In the genomic region with DNA sequence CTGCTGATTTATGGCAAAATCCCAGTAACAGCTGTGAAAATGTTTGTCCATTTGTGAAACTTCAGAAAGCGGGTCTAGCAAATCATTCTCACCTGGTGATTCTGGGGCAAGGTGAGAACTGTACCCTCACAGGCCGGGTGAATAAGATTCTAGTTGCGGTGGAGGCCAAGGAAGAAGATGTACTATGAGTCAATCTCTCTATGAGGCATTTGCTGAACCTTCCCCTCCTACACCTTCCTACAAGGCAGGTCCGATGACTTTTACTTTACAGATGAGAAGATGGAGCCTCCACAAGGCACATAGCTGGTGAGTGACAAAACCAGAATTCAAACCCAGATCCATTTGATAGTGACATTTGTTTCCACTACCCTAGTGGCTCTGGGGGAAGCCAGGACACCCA, we compare ENCODE assay signal across 16 cellular contexts.
DNase-seq lines count a peak whose midpoint lies in the region; ATAC-seq and TF ChIP-seq lines count a peak whose summit lies in the region.
"Had no signal": no experiment of that assay in that cellular context is flagged by ENCODE, and none has a peak within 500 bp of the region (broad histone marks: within the 10 kb centered on the region; RNA-seq: fewer than 3 reads in every experiment).

No MANE protein-coding gene starts in this region.

- peaks cover 55% of the 10 kb centered on the region for H3K36me3 Mint-ChIP-seq in activated B cell treated with CpG ODN at 0.5 μM for 24 hours (ENCODE audit: low read depth)
- peaks cover 12% of the 10 kb centered on the region for H3K36me3 Mint-ChIP-seq in stimulated activated effector memory CD8-positive, alpha-beta T cell treated with anti-CD3 and anti-CD28 coated beads, Interleukin-12 subunit alpha, Interleukin-12 subunit beta, amount 100 ng/mL, for 72 hours
- H3K36me3 Mint-ChIP-seq in type B pancreatic cell: peaks cover 25% of the 10 kb centered on the region

- CTCF ChIA-PET in activated B cell treated with CpG ODN at 0.5 μM for 24 hours (lab: Charles Lee): interaction anchor here (0.7 to 5.8 kb wide), 24 partner anchors 11 to 478 kb away, joined by 3 to 91 read pairs (median 4); a partner anchor contains a TSS

- H3K4me1 Mint-ChIP-seq in activated B cell treated with CpG ODN at 0.5 μM for 24 hours (peaks cover 9% of the 10 kb centered on the region), type B pancreatic cell (ENCODE audit: unreplicated experiment) (peaks cover 3% of the 10 kb centered on the region)
- peaks cover 19% of the 10 kb centered on the region for H3K4me1 Mint-ChIP-seq in stimulated activated effector memory CD8-positive, alpha-beta T cell treated with anti-CD3 and anti-CD28 coated beads, Interleukin-12 subunit alpha, Interleukin-12 subunit beta, amount 100 ng/mL, for 72 hours
- H3K4me1 Mint-ChIP-seq: neural crest cell had no signal

- H3K4me3 Mint-ChIP-seq in activated B cell treated with CpG ODN at 0.5 μM for 24 hours (no peak overlapping the region), type B pancreatic cell (no peak overlapping the region)
- no peak overlapping the region for H3K4me3 Mint-ChIP-seq in stimulated activated effector memory CD8-positive, alpha-beta T cell treated with anti-CD3 and anti-CD28 coated beads, Interleukin-12 subunit alpha, Interleukin-12 subunit beta, amount 100 ng/mL, for 72 hours
- H3K4me3 Mint-ChIP-seq: CD4-positive, CD25-positive, alpha-beta regulatory T cell; neural crest cell had no signal

- no peak for ATAC-seq in activated B cell treated with CpG ODN at 0.5 μM for 24 hours (ENCODE audit: low read depth)
- peak; percentile 41 for ATAC-seq in esophagus mucosa
- ATAC-seq in stimulated activated effector memory CD8-positive, alpha-beta T cell treated with anti-CD3 and anti-CD28 coated beads, Interleukin-12 subunit alpha, Interleukin-12 subunit beta, amount 100 ng/mL, for 72 hours: peak; percentile 94
- no peak for ATAC-seq in HG02571 (IDR thresholded peaks at IDR 0.05; ENCODE audit: unreplicated experiment)

- H3K27me3 Mint-ChIP-seq in activated B cell treated with CpG ODN at 0.5 μM for 24 hours (no peaks in the 10 kb centered on the region), type B pancreatic cell (no peaks in the 10 kb centered on the region)
- H3K27me3 Mint-ChIP-seq: CD4-positive, CD25-positive, alpha-beta regulatory T cell had no signal

- no peak for TF ChIP-seq CTCF in activated B cell treated with CpG ODN at 0.5 μM for 24 hours (IDR thresholded peaks at IDR 0.05)
- no peak for TF ChIP-seq CTCF in type B pancreatic cell (conservative IDR thresholded peaks at IDR 0.05)

- POLR2A ChIA-PET in activated B cell treated with CpG ODN at 0.5 μM for 24 hours (lab: Charles Lee): interaction anchor here (1.0 to 1.4 kb wide), 5 partner anchors 72 to 299 kb away, joined by 3 to 10 read pairs (median 4); a partner anchor contains a TSS

- DNase-seq in activated T-cell treated with anti-CD3 and anti-CD28 coated beads for 48 hours (ENCODE audit: low read depth) (peak; percentile 12), activated B cell treated with CpG ODN at 0.5 μM for 24 hours (no peak), type B pancreatic cell (ENCODE audit: extremely low spot score, unreplicated experiment) (no peak), NOMO-1 treated with dmso at 0.1 percent for 144 hours (lab: John Stamatoyannopoulos, UW; ENCODE audit: unreplicated experiment) (no peak)
- no peak for DNase-seq in activated T-cell treated with anti-CD3 and anti-CD28 coated beads, Interleukin-2, amount 50 U/mL, for 1 hour
- no peak for DNase-seq in stimulated activated effector memory CD8-positive, alpha-beta T cell treated with anti-CD3 and anti-CD28 coated beads, Interleukin-12 subunit alpha, Interleukin-12 subunit beta, amount 100 ng/mL, for 72 hours (ENCODE audit: low spot score in 2 of 2)
- DNase-seq: activated CD8-positive, alpha-beta memory T cell treated with anti-CD3 and anti-CD28 coated beads, Interleukin-2, amount 50 U/mL, for 4 hours; cortex of kidney; HCEC 1CT; left ventricle myocardium superior; NCI-H2029; tibial artery had no signal

- H3K27ac Mint-ChIP-seq in activated B cell treated with CpG ODN at 0.5 μM for 24 hours: peak overlapping the region; percentile 31
- peak overlapping the region; percentile 48 for H3K27ac Mint-ChIP-seq in stimulated activated effector memory CD8-positive, alpha-beta T cell treated with anti-CD3 and anti-CD28 coated beads, Interleukin-12 subunit alpha, Interleukin-12 subunit beta, amount 100 ng/mL, for 72 hours
- H3K27ac Mint-ChIP-seq in type B pancreatic cell: no peak overlapping the region

- peaks cover 2% of the 10 kb centered on the region for H3K9me3 Mint-ChIP-seq in activated B cell treated with CpG ODN at 0.5 μM for 24 hours
- H3K9me3 Mint-ChIP-seq in stimulated activated effector memory CD8-positive, alpha-beta T cell treated with anti-CD3 and anti-CD28 coated beads, Interleukin-12 subunit alpha, Interleukin-12 subunit beta, amount 100 ng/mL, for 72 hours: no peaks in the 10 kb centered on the region
- H3K9me3 Mint-ChIP-seq in type B pancreatic cell: no peaks in the 10 kb centered on the region
- H3K9me3 Mint-ChIP-seq: CD4-positive, CD25-positive, alpha-beta regulatory T cell had no signal

- intact Hi-C loops in activated B cell treated with CpG ODN at 0.5 μM for 24 hours (cut with micrococcal nuclease): loop anchor here (5.0 kb wide), 1 partner anchor 34 kb away; no protein-coding TSS in a partner anchor

Comparison
In these comparisons a context has a peak if more than half of its experiments do, and no peak if none do; other contexts are left out.
1. ATAC-seq: peak in esophagus mucosa (single experiment) and stimulated activated effector memory CD8-positive, alpha-beta T cell treated with anti-CD3 and anti-CD28 coated beads, Interleukin-12 subunit alpha, Interleukin-12 subunit beta, amount 100 ng/mL, for 72 hours (single experiment); none in activated B cell treated with CpG ODN at 0.5 μM for 24 hours (single experiment) and HG02571 (single experiment).